ENCODE assay signal across 12 cellular contexts in genomic region chr9:89038354-89039091, GRCh38. TPM values are rescaled to one million over a fixed set of nuclear protein-coding genes. Genes with fewer than 3 reads are reported as not detected.
A peak's percentile ranks its signal among the peaks of the same experiment; 100 is the strongest.
DNase-seq lines count a peak whose midpoint lies in the region; ATAC-seq and TF ChIP-seq lines count a peak whose summit lies in the region.
"Had no signal": no experiment of that assay in that cellular context is flagged by ENCODE, and none has a peak within 500 bp of the region (broad histone marks: within the 10 kb centered on the region; RNA-seq: fewer than 3 reads in every experiment).

No MANE protein-coding gene starts in this region.

- no peak overlapping the region for H3K27ac Mint-ChIP-seq in osteocyte (ENCODE audit: unreplicated experiment)

- no peaks in the 10 kb centered on the region for H3K36me3 ChIP-seq in A673 (ENCODE audit: insufficient read depth, low read length, poor library complexity, severe bottlenecking)
- H3K36me3 ChIP-seq in lower lobe of right lung: no peaks in the 10 kb centered on the region
- no peaks in the 10 kb centered on the region for H3K36me3 ChIP-seq in smooth muscle cell (ENCODE audit: low read depth)

- POLR2A ChIA-PET in A673 (lab: Charles Lee; ENCODE audit: low non-redundant PET): no interaction called here

- 74% methylated on average over 5 of the region's 5 CpGs for WGBS in smooth muscle cell (ENCODE audit: low lambda C conversion rate)

- no peaks in the 10 kb centered on the region for H3K4me1 Mint-ChIP-seq in osteocyte (ENCODE audit: unreplicated experiment)

- H3K9me3 ChIP-seq in A673 (ENCODE audit: low read depth, low read length, poor library complexity, severe bottlenecking) (no peaks in the 10 kb centered on the region), lower lobe of right lung (no peaks in the 10 kb centered on the region), smooth muscle cell (replicated peaks; ENCODE audit: low read depth) (no peaks in the 10 kb centered on the region)
- H3K9me3 ChIP-seq: A549 had no signal

- H3K9me3 Mint-ChIP-seq in osteocyte (ENCODE audit: unreplicated experiment): no peaks in the 10 kb centered on the region

- H4K20me1 ChIP-seq in smooth muscle cell (ENCODE audit: low read depth): no peaks in the 10 kb centered on the region

- CTCF ChIA-PET in A673 (lab: Charles Lee): no interaction called here

- no peak overlapping the region for H3K4me3 Mint-ChIP-seq in osteocyte (ENCODE audit: unreplicated experiment)

- intact Hi-C loops in A673 (cut with micrococcal nuclease; ENCODE audit: unreplicated experiment): no loop called here
- intact Hi-C loops in dorsolateral prefrontal cortex (cut with DNase I): loop anchor here in 1 of 2 donors (5.0 to 10.0 kb wide), 2 partner anchors 139 to 236 kb away; partner anchors contain the start of gene SHC3
- intact Hi-C loops in lower lobe of right lung (cut with DNase I): no loop called here

- H3K4me1 ChIP-seq in A673 (ENCODE audit: insufficient read depth, low read length, poor library complexity, severe bottlenecking) (no peaks in the 10 kb centered on the region), lower lobe of right lung (peaks cover 12% of the 10 kb centered on the region), smooth muscle cell (ENCODE audit: low read depth) (no peaks in the 10 kb centered on the region)
- H3K4me1 ChIP-seq: A549 had no signal

- ATAC-seq in lower lobe of right lung (peak; percentile 58 to 66), HG03342 (IDR thresholded peaks at IDR 0.05; ENCODE audit: unreplicated experiment) (no peak)
- ATAC-seq: A549 had no signal

- no peaks in the 10 kb centered on the region for H3K36me3 Mint-ChIP-seq in osteocyte (ENCODE audit: unreplicated experiment)

- H3K79me2 ChIP-seq in smooth muscle cell (ENCODE audit: low read depth): no peaks in the 10 kb centered on the region

- no peak overlapping the region for H2AFZ ChIP-seq in smooth muscle cell (ENCODE audit: low read depth)

- H3K4me3 ChIP-seq in A673 (ENCODE audit: low read depth, low read length, poor library complexity, severe bottlenecking) (no peak overlapping the region), dorsolateral prefrontal cortex (peak overlapping the region in 9 of 59 donors; percentile 1 to 42 (median 18)), lower lobe of right lung (no peak overlapping the region), smooth muscle cell (no peak overlapping the region)
- H3K4me3 ChIP-seq: A549, SK-N-MC had no signal

- H3K9ac ChIP-seq in smooth muscle cell (ENCODE audit: low read depth): no peak overlapping the region

- peak; percentile 8 for DNase-seq in A673 (ENCODE audit: low spot score)
- DNase-seq in NCI-H446 treated with DMSO at 0.1 percent for 48 hours (lab: John Stamatoyannopoulos, UW): peak; percentile 70
- peak in 7 of 10 donors; percentile 6 to 80 (median 62) for DNase-seq in dorsolateral prefrontal cortex
- DNase-seq in lower lobe of right lung: no peak
- DNase-seq in smooth muscle cell (lab: John Stamatoyannopoulos, UW; ENCODE audit: unreplicated experiment): no peak
- no peak for DNase-seq in osteocyte (ENCODE audit: extremely low spot score, unreplicated experiment)
- DNase-seq in NCI-H345 (lab: John Stamatoyannopoulos, UW): no peak
- DNase-seq: cerebellar nuclear complex, retina had no signal

- no TSS peak for BruUV-seq in A673 (replicated peaks; lab: Mats Ljungman, UMichigan)

- TF ChIP-seq CTCF in A673 (conservative IDR thresholded peaks at IDR 0.05; ENCODE audit: low read depth, low read length): no peak
- TF ChIP-seq CTCF in dorsolateral prefrontal cortex (IDR thresholded peaks at IDR 0.05 in 54 of 56, conservative IDR thresholded peaks at IDR 0.05 in 2 of 56; ENCODE audit: low read depth in 1 of 56, partially characterized antibody in 56 of 56): peak in 2 of 56 donors; percentile 12 to 27
- TF ChIP-seq CTCF in lower lobe of right lung (IDR thresholded peaks at IDR 0.05): no peak
- TF ChIP-seq CTCF in smooth muscle cell (IDR thresholded peaks at IDR 0.05; ENCODE audit: borderline replicate concordance, insufficient read depth, poor library complexity, severe bottlenecking): no peak
- no peak for TF ChIP-seq CTCF in osteocyte (IDR thresholded peaks at IDR 0.05)

- H3K27me3 Mint-ChIP-seq in osteocyte (ENCODE audit: unreplicated experiment): peaks cover 4% of the 10 kb centered on the region

- H3F3A ChIP-seq in smooth muscle cell (ENCODE audit: low read depth): no peaks in the 10 kb centered on the region

- H3K4me2 ChIP-seq in smooth muscle cell: no peak overlapping the region
- H3K4me2 ChIP-seq: A549 had no signal

- no peak overlapping the region for H3K27ac ChIP-seq in A673 (ENCODE audit: low read depth, low read length, poor library complexity, severe bottlenecking)
- peak overlapping the region in 52 of 59 donors; percentile 2 to 86 (median 64) for H3K27ac ChIP-seq in dorsolateral prefrontal cortex
- H3K27ac ChIP-seq in lower lobe of right lung: peak overlapping the region; percentile 53
- H3K27ac ChIP-seq in smooth muscle cell (ENCODE audit: low read depth): no peak overlapping the region
- H3K27ac ChIP-seq: A549, SK-N-MC had no signal

- H3K27me3 ChIP-seq in A673 (replicated peaks; ENCODE audit: insufficient read depth, low read depth, low read length, poor library complexity): no peaks in the 10 kb centered on the region
- H3K27me3 ChIP-seq in dorsolateral prefrontal cortex: no peaks in the 10 kb centered on the region
- H3K27me3 ChIP-seq in lower lobe of right lung (ENCODE audit: low read depth): no peaks in the 10 kb centered on the region
- H3K27me3 ChIP-seq in smooth muscle cell (ENCODE audit: low read depth): no peaks in the 10 kb centered on the region

RNA-seq across cellular contexts. Expression of gene S1PR3, which starts 47.3 kb away (rescaled TPM):
- 42.9 and 50.9 TPM in 2 replicates for total RNA-seq in A673 (2021)
- total RNA-seq in dorsolateral prefrontal cortex: 10 to 100 TPM in 37 of 120 experiments, 1 to 10 TPM in 83; 3.0 to 25.8 (median 8.4) TPM
- total RNA-seq in lower lobe of right lung: 10.0 TPM
- 245 and 246 TPM in 2 replicates for total RNA-seq in smooth muscle cell
- 123 and 184 TPM in 2 replicates for polyA plus RNA-seq in smooth muscle cell
- 1.6 and 2.1 TPM in 2 replicates for total RNA-seq in osteocyte

Comparison
In these comparisons a context has a peak if more than half of its experiments do, and no peak if none do; other contexts are left out.
1. DNase-seq: peak in A673 (single experiment), NCI-H446 treated with DMSO at 0.1 percent for 48 hours (single experiment) and dorsolateral prefrontal cortex (7 of 10); none in lower lobe of right lung (single experiment), smooth muscle cell (single experiment), osteocyte (single experiment) and NCI-H345 (single experiment).
2. H3K27ac ChIP-seq: peak in dorsolateral prefrontal cortex (52 of 59) and lower lobe of right lung (single experiment); none in A673 (single experiment) and smooth muscle cell (single experiment).